In the genomic region with DNA sequence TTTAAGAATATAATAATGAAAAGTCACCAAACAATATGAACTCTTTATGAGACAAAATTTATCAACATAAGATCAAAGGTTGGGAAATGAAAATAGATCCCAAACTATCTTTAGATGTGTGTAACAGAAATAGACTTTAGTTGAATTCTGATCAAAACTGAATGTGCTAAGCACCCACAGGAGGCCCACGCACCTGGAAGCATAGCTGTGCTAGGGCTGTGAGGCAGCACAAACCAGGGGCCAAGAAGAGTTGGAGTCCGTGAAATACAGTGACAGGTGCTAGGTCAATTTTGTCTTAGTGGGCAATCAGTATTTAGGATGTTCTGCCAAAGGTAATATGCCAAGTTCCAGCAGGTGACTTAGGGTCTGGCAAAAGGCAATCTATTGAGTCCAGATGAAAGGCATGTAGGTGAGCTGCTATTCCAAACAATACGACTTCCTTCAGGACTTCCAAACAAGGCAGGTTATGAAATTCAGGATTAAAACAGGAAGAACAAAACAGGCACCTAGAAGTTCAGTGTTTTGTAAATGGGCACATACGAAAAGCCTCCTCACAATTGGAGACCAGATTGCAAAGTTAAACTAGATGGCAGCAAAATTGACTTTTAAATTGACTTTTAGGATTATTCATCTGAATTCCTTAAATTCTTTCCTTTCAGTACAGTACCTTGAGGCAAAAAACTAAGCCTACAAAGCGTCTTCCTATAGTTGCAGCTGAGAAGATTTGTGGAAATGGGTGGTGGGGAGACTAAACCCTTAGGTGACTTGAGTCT, we compare ENCODE assay signal across 34 cellular contexts. TPM values are rescaled to one million over a fixed set of nuclear protein-coding genes. Genes with fewer than 3 reads are reported as not detected.
A peak's percentile ranks its signal among the peaks of the same experiment; 100 is the strongest.
DNase-seq lines count a peak whose midpoint lies in the region; ATAC-seq, FAIRE-seq and TF ChIP-seq lines count a peak whose summit lies in the region.
"Had no signal": no experiment of that assay in that cellular context is flagged by ENCODE, and none has a peak within 500 bp of the region (broad histone marks: within the 10 kb centered on the region; RNA-seq: fewer than 3 reads in every experiment).

No MANE protein-coding gene starts in this region.

- intact Hi-C loops in activated CD4-positive, alpha-beta T cell treated with anti-CD3 and anti-CD28 coated beads for 36 hours (cut with DNase I, micrococcal nuclease) = no loop called here

- H3K4me1 ChIP-seq in HUES48 (ENCODE audit: control insufficient read depth, insufficient read depth, low read length) = peaks cover 80% of the 10 kb centered on the region
- H3K4me1 ChIP-seq in astrocyte (ENCODE audit: insufficient read depth, low read length) = peaks cover 13% of the 10 kb centered on the region
- H3K4me1 ChIP-seq in iPS DF 6.9 (ENCODE audit: control insufficient read depth, insufficient read depth, low read length) = peaks cover 3% of the 10 kb centered on the region; the same call in 1 of the 2 replicates
- H3K4me1 ChIP-seq: A549, parathyroid adenoma, right atrium auricular region had no signal

- H3K4me3 Mint-ChIP-seq in astrocyte (ENCODE audit: unreplicated experiment) = no peak overlapping the region
- H3K4me3 Mint-ChIP-seq in activated CD4-positive, alpha-beta T cell treated with anti-CD3 and anti-CD28 coated beads for 36 hours = no peak overlapping the region
- H3K4me3 Mint-ChIP-seq: activated T-cell treated with anti-CD3 and anti-CD28 coated beads, Interleukin-2, amount 50 U/mL, for 4 hours; central memory CD8-positive, alpha-beta T cell; neural crest cell; stimulated activated naive CD8-positive, alpha-beta T cell treated with anti-CD3 and anti-CD28 coated beads, Interleukin-15, Interleukin-2, amounts not matched to agents 100 ng/mL and 50 ng/mL, for 24 hours; T-helper 1 cell treated with Interleukin-12 subunit alpha and Interleukin-12 subunit beta and Interleukin-4 antibody, amounts not matched to agents 30 μg/mL and 1 μg/mL, for 36 hours had no signal

- H3K79me2 ChIP-seq in astrocyte (ENCODE audit: insufficient read depth, low read length) = no peaks in the 10 kb centered on the region
- H3K79me2 ChIP-seq: hepatocyte, parathyroid adenoma had no signal

- H3K27ac Mint-ChIP-seq in astrocyte (ENCODE audit: unreplicated experiment) = no peak overlapping the region
- no peak overlapping the region for H3K27ac Mint-ChIP-seq in activated CD4-positive, alpha-beta T cell treated with anti-CD3 and anti-CD28 coated beads for 36 hours
- H3K27ac Mint-ChIP-seq: stimulated activated naive CD8-positive, alpha-beta T cell treated with anti-CD3 and anti-CD28 coated beads, Interleukin-15, Interleukin-2, amounts not matched to agents 100 ng/mL and 50 ng/mL, for 24 hours; T-helper 1 cell treated with Interleukin-12 subunit alpha and Interleukin-12 subunit beta and Interleukin-4 antibody, amounts not matched to agents 30 μg/mL and 1 μg/mL, for 36 hours had no signal

- CTCF ChIA-PET in activated CD4-positive, alpha-beta T cell treated with anti-CD3 and anti-CD28 coated beads for 36 hours (lab: Charles Lee) = interaction anchor here (0.6 kb wide), 1 partner anchor 76 kb away, joined by 3 read pairs; no protein-coding TSS in a partner anchor

- FAIRE-seq in astrocyte (lab: Jason Lieb, UNC) = peak; percentile 77
- FAIRE-seq: A549, frontal cortex, GM19239, H54, urothelium cell line had no signal

- WGBS in iPS DF 6.9 (ENCODE audit: insufficient coverage, insufficient read length) = no CpG with 5 or more reads among the region's 5 CpGs

- H4K20me1 ChIP-seq in astrocyte (ENCODE audit: insufficient read depth, low read length) = no peaks in the 10 kb centered on the region

- no peaks in the 10 kb centered on the region for H3K27me3 Mint-ChIP-seq in astrocyte (ENCODE audit: low read depth, unreplicated experiment)
- peaks cover 3% of the 10 kb centered on the region for H3K27me3 Mint-ChIP-seq in activated CD4-positive, alpha-beta T cell treated with anti-CD3 and anti-CD28 coated beads for 36 hours
- H3K27me3 Mint-ChIP-seq: central memory CD8-positive, alpha-beta T cell; stimulated activated naive CD8-positive, alpha-beta T cell treated with anti-CD3 and anti-CD28 coated beads, Interleukin-15, Interleukin-2, amounts not matched to agents 100 ng/mL and 50 ng/mL, for 24 hours had no signal

- H3K9ac ChIP-seq in HUES48 (ENCODE audit: low read depth, low read length) (no peak overlapping the region), astrocyte (ENCODE audit: low read length) (no peak overlapping the region)
- H3K9ac ChIP-seq: parathyroid adenoma had no signal

- H3K36me3 ChIP-seq in HUES48 (ENCODE audit: control insufficient read depth, insufficient read depth, low read length) = no peaks in the 10 kb centered on the region
- no peaks in the 10 kb centered on the region for H3K36me3 ChIP-seq in astrocyte (ENCODE audit: insufficient read depth, low read length)
- H3K36me3 ChIP-seq in iPS DF 6.9 (ENCODE audit: control insufficient read depth, insufficient read depth, low read length) = no peaks in the 10 kb centered on the region
- H3K36me3 ChIP-seq: right atrium auricular region, thoracic aorta had no signal

- H3K4me1 Mint-ChIP-seq in astrocyte (ENCODE audit: low read depth, unreplicated experiment) = peaks cover 9% of the 10 kb centered on the region
- H3K4me1 Mint-ChIP-seq in activated CD4-positive, alpha-beta T cell treated with anti-CD3 and anti-CD28 coated beads for 36 hours = no peaks in the 10 kb centered on the region
- H3K4me1 Mint-ChIP-seq: central memory CD8-positive, alpha-beta T cell had no signal

- no peaks in the 10 kb centered on the region for H3K9me3 Mint-ChIP-seq in astrocyte (ENCODE audit: unreplicated experiment)
- H3K9me3 Mint-ChIP-seq in activated CD4-positive, alpha-beta T cell treated with anti-CD3 and anti-CD28 coated beads for 36 hours (ENCODE audit: low read depth) = no peaks in the 10 kb centered on the region
- H3K9me3 Mint-ChIP-seq: central memory CD8-positive, alpha-beta T cell; T-helper 1 cell treated with Interleukin-12 subunit alpha and Interleukin-12 subunit beta and Interleukin-4 antibody, amounts not matched to agents 30 μg/mL and 1 μg/mL, for 36 hours had no signal

- H3K27ac ChIP-seq in HUES48 (ENCODE audit: low read depth, low read length) (peak overlapping the region; percentile 78), astrocyte (ENCODE audit: low read depth, low read length) (no peak overlapping the region), iPS DF 6.9 (ENCODE audit: low read length) (peak overlapping the region; percentile 13)
- H3K27ac ChIP-seq: A549, hepatocyte, parathyroid adenoma, right atrium auricular region, SK-N-MC, thoracic aorta had no signal

- H3K27me3 ChIP-seq in HUES48 (ENCODE audit: control insufficient read depth, insufficient read depth, low read length) (no peaks in the 10 kb centered on the region), astrocyte (ENCODE audit: insufficient read depth, low read length) (no peaks in the 10 kb centered on the region), iPS DF 6.9 (ENCODE audit: control insufficient read depth, insufficient read depth, low read length) (no peaks in the 10 kb centered on the region)
- H3K27me3 ChIP-seq: hepatocyte, right atrium auricular region had no signal

- H3K9me3 ChIP-seq in HUES48 (ENCODE audit: control insufficient read depth, insufficient read depth, low read length) = no peaks in the 10 kb centered on the region
- no peaks in the 10 kb centered on the region for H3K9me3 ChIP-seq in astrocyte (ENCODE audit: insufficient read depth, low read depth, low read length)
- no peaks in the 10 kb centered on the region for H3K9me3 ChIP-seq in iPS DF 6.9 (ENCODE audit: control insufficient read depth, insufficient read depth, low read length)
- H3K9me3 ChIP-seq: A549, right atrium auricular region, thoracic aorta had no signal

- DNase-seq in EL (peak; percentile 44), astrocyte (ENCODE audit: low read depth) (no peak), iPS DF 6.9 (ENCODE audit: low read depth, low spot score) (no peak), NCI-H128 (lab: John Stamatoyannopoulos, UW; ENCODE audit: unreplicated experiment) (no peak), dermis blood vessel endothelial cell (no peak), SK-N-DZ (ENCODE audit: low spot score) (no peak)
- DNase-seq in activated CD4-positive, alpha-beta T cell treated with anti-CD3 and anti-CD28 coated beads for 36 hours = no peak
- DNase-seq: activated CD4-positive, CD25-positive, alpha-beta regulatory T cell; activated gamma-delta T cell treated with Interleukin-2 at 50 U/mL for 16 hours; activated T-cell treated with anti-CD3 and anti-CD28 coated beads, Interleukin-2, amount 50 U/mL, for 4 hours; Calu3; DMS79 treated with DMSO at 0.1 percent for 48 hours; mammary epithelial cell; NCI-H1092 treated with DMSO at 0.1 percent for 48 hours; NCI-H187; NCI-H2171; NCI-H510A had no signal

- ATAC-seq in activated CD4-positive, alpha-beta T cell treated with anti-CD3 and anti-CD28 coated beads for 36 hours = no peak
- ATAC-seq: A549; activated T-cell treated with anti-CD3 and anti-CD28 coated beads, Interleukin-2, amount 50 U/mL, for 4 hours had no signal

- H2AFZ ChIP-seq in astrocyte (ENCODE audit: low read depth, low read length) = no peak overlapping the region
- H2AFZ ChIP-seq: hepatocyte, parathyroid adenoma had no signal

- POLR2A ChIA-PET in activated CD4-positive, alpha-beta T cell treated with anti-CD3 and anti-CD28 coated beads for 36 hours (lab: Charles Lee) = no interaction called here

- H3K4me2 ChIP-seq in astrocyte (ENCODE audit: low read length) = no peak overlapping the region
- H3K4me2 ChIP-seq: A549, hepatocyte, smooth muscle cell had no signal

- no peak for TF ChIP-seq CTCF in astrocyte (IDR thresholded peaks at IDR 0.05; ENCODE audit: insufficient read depth, low read depth, low read length)

- no peaks in the 10 kb centered on the region for H3K36me3 Mint-ChIP-seq in astrocyte (ENCODE audit: low read depth, unreplicated experiment)
- H3K36me3 Mint-ChIP-seq in activated CD4-positive, alpha-beta T cell treated with anti-CD3 and anti-CD28 coated beads for 36 hours (ENCODE audit: low read depth) = no peaks in the 10 kb centered on the region

- no peak overlapping the region for H3K4me3 ChIP-seq in HUES48 (ENCODE audit: low read depth, low read length)
- H3K4me3 ChIP-seq in astrocyte (ENCODE audit: insufficient read depth, low read depth, low read length) = no peak overlapping the region
- H3K4me3 ChIP-seq in iPS DF 6.9 (ENCODE audit: low read length) = no peak overlapping the region
- H3K4me3 ChIP-seq: A549, hepatocyte, right atrium auricular region, SK-N-MC, smooth muscle cell, thoracic aorta had no signal

RNA-seq across cellular contexts. Expression of a gene that starts 4.7 kb away (rescaled TPM):
- total RNA-seq in astrocyte (4.6 and 4.9 TPM in 2 replicates), dermis blood vessel endothelial cell (0.19 and 1.7 TPM in 2 replicates)
- not detected for total RNA-seq in activated CD4-positive, alpha-beta T cell treated with anti-CD3 and anti-CD28 coated beads for 36 hours
- polyA plus RNA-seq in SK-N-DZ (2014; cell fraction: cytosol; rRNA removed) = 1.2 and 1.8 TPM in 2 replicates
- polyA plus RNA-seq in SK-N-DZ (2014; cell fraction: nucleus; rRNA removed) = 2.0 and 2.9 TPM in 2 replicates
- total RNA-seq: OCI-LY7 had no signal
